ENCODE assay signal across 1 cellular context in the genomic region with DNA sequence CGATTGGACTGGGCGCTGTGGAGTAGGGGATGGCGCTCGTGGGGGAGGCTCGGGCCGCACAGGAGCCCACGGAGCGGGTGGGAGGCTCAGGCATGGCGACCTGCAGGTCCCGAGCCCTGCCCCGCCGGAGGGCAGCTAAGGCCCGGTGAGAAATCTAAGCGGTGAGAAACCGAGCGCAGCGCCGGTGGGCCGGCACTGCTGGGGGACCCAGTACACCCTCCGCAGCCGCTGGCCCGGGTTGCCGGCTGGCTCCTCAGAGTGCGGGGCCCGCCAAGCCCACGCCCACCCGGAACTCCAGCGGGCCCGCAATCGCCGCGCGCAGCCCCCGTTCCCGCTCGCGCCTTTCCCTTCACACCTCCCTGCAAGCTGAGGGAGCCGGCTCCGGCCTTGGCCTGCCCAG.
TF ChIP-seq lines count a peak whose summit lies in the region.

No MANE protein-coding gene starts in this region.

TF ChIP-seq in K562, 482 proteins besides CTCF, POLR2A, EP300 and RAD21 (continued from another document):
- TF ChIP-seq, protein P1, sequence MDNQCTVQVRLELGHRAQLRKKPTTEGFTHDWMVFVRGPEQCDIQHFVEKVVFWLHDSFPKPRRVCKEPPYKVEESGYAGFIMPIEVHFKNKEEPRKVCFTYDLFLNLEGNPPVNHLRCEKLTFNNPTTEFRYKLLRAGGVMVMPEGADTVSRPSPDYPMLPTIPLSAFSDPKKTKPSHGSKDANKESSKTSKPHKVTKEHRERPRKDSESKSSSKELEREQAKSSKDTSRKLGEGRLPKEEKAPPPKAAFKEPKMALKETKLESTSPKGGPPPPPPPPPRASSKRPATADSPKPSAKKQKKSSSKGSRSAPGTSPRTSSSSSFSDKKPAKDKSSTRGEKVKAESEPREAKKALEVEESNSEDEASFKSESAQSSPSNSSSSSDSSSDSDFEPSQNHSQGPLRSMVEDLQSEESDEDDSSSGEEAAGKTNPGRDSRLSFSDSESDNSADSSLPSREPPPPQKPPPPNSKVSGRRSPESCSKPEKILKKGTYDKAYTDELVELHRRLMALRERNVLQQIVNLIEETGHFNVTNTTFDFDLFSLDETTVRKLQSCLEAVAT (IDR thresholded peaks at IDR 0.05) = no peak
